9 cellular contexts compared by ENCODE assay signal in genomic region chr2:172428841-172429173, GRCh38. TPM values are rescaled to one million over a fixed set of nuclear protein-coding genes. Genes with fewer than 3 reads are reported as not detected.
A peak's percentile ranks its signal among the peaks of the same experiment; 100 is the strongest.
DNase-seq lines count a peak whose midpoint lies in the region; ATAC-seq and TF ChIP-seq lines count a peak whose summit lies in the region.
"Had no signal": no experiment of that assay in that cellular context is flagged by ENCODE, and none has a peak within 500 bp of the region (broad histone marks: within the 10 kb centered on the region; RNA-seq: fewer than 3 reads in every experiment).

No MANE protein-coding gene starts in this region.

- H3K4me1 Mint-ChIP-seq in CD4-positive, CD25-positive, alpha-beta regulatory T cell: peaks cover 4 to 71% (median 28%) of the 10 kb centered on the region in 4 donors
- peaks cover 37% of the 10 kb centered on the region for H3K4me1 Mint-ChIP-seq in neural progenitor cell

- peak overlapping the region; percentile 0 to 89 (median 11) for H3K27ac Mint-ChIP-seq in CD4-positive, CD25-positive, alpha-beta regulatory T cell
- peak overlapping the region; percentile 52 for H3K27ac Mint-ChIP-seq in neural progenitor cell

- H2AFZ ChIP-seq in PC-9: peak overlapping the region; percentile 92
- H2AFZ ChIP-seq in neural progenitor cell (replicated peaks): peak overlapping the region; percentile 27

- no peaks in the 10 kb centered on the region for H3K36me3 Mint-ChIP-seq in CD4-positive, CD25-positive, alpha-beta regulatory T cell
- peaks cover 24% of the 10 kb centered on the region for H3K36me3 Mint-ChIP-seq in neural progenitor cell

- no peak overlapping the region for H3K9ac ChIP-seq in neural progenitor cell

- H4K20me1 ChIP-seq in PC-9 (ENCODE audit: insufficient read depth): no peaks in the 10 kb centered on the region
- peaks cover 49% of the 10 kb centered on the region for H4K20me1 ChIP-seq in neural progenitor cell (ENCODE audit: low read depth)

- H3K4me2 ChIP-seq in PC-9 (peak overlapping the region; percentile 73), neural progenitor cell (peak overlapping the region; percentile 88)

- H3K4me3 ChIP-seq in CD4-positive, CD25-positive, alpha-beta regulatory T cell (ENCODE audit: low read depth, low read length): peak overlapping the region; percentile 81
- H3K4me3 ChIP-seq in PC-9: peak overlapping the region; percentile 57
- H3K4me3 ChIP-seq in epithelial cell of proximal tubule (ENCODE audit: low read depth, low read length): peak overlapping the region; percentile 83
- peak overlapping the region; percentile 84 for H3K4me3 ChIP-seq in neural progenitor cell
- H3K4me3 ChIP-seq: GM12878 had no signal

- H3K27me3 ChIP-seq in CD4-positive, CD25-positive, alpha-beta regulatory T cell (ENCODE audit: control insufficient read depth, insufficient read depth, low read length): no peaks in the 10 kb centered on the region
- no peaks in the 10 kb centered on the region for H3K27me3 ChIP-seq in PC-9 (ENCODE audit: insufficient read depth, low read depth)
- peaks cover 10% of the 10 kb centered on the region for H3K27me3 ChIP-seq in neural progenitor cell

- peaks cover 69% of the 10 kb centered on the region for H3K4me1 ChIP-seq in CD4-positive, CD25-positive, alpha-beta regulatory T cell (ENCODE audit: control insufficient read depth, insufficient read depth, low read length, poor library complexity, severe bottlenecking)
- H3K4me1 ChIP-seq in PC-9 (replicated peaks; ENCODE audit: insufficient read depth) (peaks cover 51% of the 10 kb centered on the region), neural progenitor cell (peaks cover 56% of the 10 kb centered on the region)

- H3K9me3 ChIP-seq in CD4-positive, CD25-positive, alpha-beta regulatory T cell (ENCODE audit: control insufficient read depth in 2 of 2, low read length in 2 of 2): no peaks in the 10 kb centered on the region
- H3K9me3 ChIP-seq in PC-9 (ENCODE audit: insufficient read depth, low read depth) (no peaks in the 10 kb centered on the region), neural progenitor cell (ENCODE audit: low read depth) (no peaks in the 10 kb centered on the region)

- no peaks in the 10 kb centered on the region for H3K36me3 ChIP-seq in CD4-positive, CD25-positive, alpha-beta regulatory T cell (ENCODE audit: control insufficient read depth, insufficient read depth, low read length)
- peaks cover 3% of the 10 kb centered on the region; the same call in 1 of the 2 replicates for H3K36me3 ChIP-seq in PC-9 (ENCODE audit: low read depth)
- H3K36me3 ChIP-seq in neural progenitor cell: no peaks in the 10 kb centered on the region

- CTCF ChIA-PET in PC-9 (lab: Charles Lee): interaction anchor here (0.6 to 6.9 kb wide), 6 partner anchors 11 to 56 kb away, joined by 4 to 87 read pairs (median 7); no protein-coding TSS in a partner anchor

- H3K9me2 ChIP-seq in PC-9 (ENCODE audit: insufficient read depth): no peaks in the 10 kb centered on the region

- H3K79me2 ChIP-seq in PC-9 (ENCODE audit: low read depth) (peaks cover 65% of the 10 kb centered on the region), neural progenitor cell (ENCODE audit: low read depth) (peaks cover 63% of the 10 kb centered on the region)

- no peak for DNase-seq in CD4-positive, CD25-positive, alpha-beta regulatory T cell
- DNase-seq in PC-9 (no peak), epithelial cell of proximal tubule (ENCODE audit: low read depth) (no peak), neural progenitor cell (ENCODE audit: low spot score) (no peak), left colon (no peak), NCI-H1930 (lab: John Stamatoyannopoulos, UW) (no peak)

- peaks cover 24% of the 10 kb centered on the region for H3F3A ChIP-seq in PC-9 (ENCODE audit: insufficient read depth, low read depth)
- H3F3A ChIP-seq in neural progenitor cell (ENCODE audit: low read depth): peaks cover 36% of the 10 kb centered on the region

- no TSS peak for BruUV-seq in PC-9 (replicated peaks; lab: Mats Ljungman, UMichigan)

- intact Hi-C loops in PC-9 (cut with micrococcal nuclease; ENCODE audit: unreplicated experiment) (loop anchor here (1.0 to 10.0 kb wide), 5 partner anchors 13 to 1314 kb away; no protein-coding TSS in a partner anchor), left colon (cut with DNase I, micrococcal nuclease) (loop anchor here in 1 of 2 donors (5.0 kb wide), 1 partner anchor 33 kb away; no protein-coding TSS in a partner anchor)

- H3K9me3 Mint-ChIP-seq in CD4-positive, CD25-positive, alpha-beta regulatory T cell: no peaks in the 10 kb centered on the region
- no peaks in the 10 kb centered on the region for H3K9me3 Mint-ChIP-seq in neural progenitor cell

- H3K4me3 Mint-ChIP-seq in CD4-positive, CD25-positive, alpha-beta regulatory T cell: peak overlapping the region; percentile 89 to 95 (median 92)
- H3K4me3 Mint-ChIP-seq in neural progenitor cell: peak overlapping the region; percentile 90

- TF ChIP-seq CTCF in PC-9 (conservative IDR thresholded peaks at IDR 0.05) (no peak), epithelial cell of proximal tubule (conservative IDR thresholded peaks at IDR 0.05; ENCODE audit: low read depth, low read length) (no peak), neural progenitor cell (IDR thresholded peaks at IDR 0.05) (no peak)

- ATAC-seq in CD4-positive, CD25-positive, alpha-beta regulatory T cell (ENCODE audit: low read depth in 2 of 2): no peak
- ATAC-seq in left colon: no peak
- ATAC-seq in HG02642 (IDR thresholded peaks at IDR 0.05; ENCODE audit: poor library complexity, unreplicated experiment): no peak
- no peak for ATAC-seq in GM19023 (IDR thresholded peaks at IDR 0.05; ENCODE audit: unreplicated experiment)
- ATAC-seq: GM12878 had no signal

- H3K27me3 Mint-ChIP-seq in CD4-positive, CD25-positive, alpha-beta regulatory T cell: peaks cover 8% of the 10 kb centered on the region
- peaks cover 7% of the 10 kb centered on the region for H3K27me3 Mint-ChIP-seq in neural progenitor cell (ENCODE audit: insufficient read depth, low read depth)

- POLR2A ChIA-PET in PC-9 (lab: Charles Lee; ENCODE audit: unreplicated experiment): interaction anchor here (0.6 to 2.3 kb wide), 6 partner anchors 10 to 197 kb away, joined by 3 to 17 read pairs (median 4); no protein-coding TSS in a partner anchor

- no peak overlapping the region for H3K27ac ChIP-seq in CD4-positive, CD25-positive, alpha-beta regulatory T cell (ENCODE audit: insufficient read depth, low read length, poor library complexity, severe bottlenecking)
- H3K27ac ChIP-seq in PC-9 (peak overlapping the region; percentile 52), neural progenitor cell (peak overlapping the region; percentile 84)

RNA-seq across cellular contexts. Expression of gene ITGA6, which starts 1.4 kb away (rescaled TPM):
- 68.5 TPM for total RNA-seq in CD4-positive, CD25-positive, alpha-beta regulatory T cell
- polyA plus RNA-seq in CD4-positive, CD25-positive, alpha-beta regulatory T cell: 10 to 100 TPM; 39.2 to 59.4 (median 45.8) TPM
- total RNA-seq in PC-9 (2021) (180 and 213 TPM in 2 replicates), epithelial cell of proximal tubule (87.0 and 100 TPM in 2 replicates), neural progenitor cell (ENCODE audit: low replicate concordance) (97.2 and 161 TPM in 2 replicates), left colon (100 to 1,000 TPM; 159 to 218 TPM)
